ENCODE assay signal across 10 cellular contexts in genomic region chrX:41491267-41492004, GRCh38. TPM values are rescaled to one million over a fixed set of nuclear protein-coding genes. Genes with fewer than 3 reads are reported as not detected.
DNase-seq lines count a peak whose midpoint lies in the region; ATAC-seq, FAIRE-seq and TF ChIP-seq lines count a peak whose summit lies in the region.
"Had no signal": no experiment of that assay in that cellular context is flagged by ENCODE, and none has a peak within 500 bp of the region (broad histone marks: within the 10 kb centered on the region; RNA-seq: fewer than 3 reads in every experiment).

No MANE protein-coding gene starts in this region.

- WGBS in heart left ventricle, 4 donors = 35 to 53% (median 50%) methylated on average over 12 of the region's 12 CpGs

- H3K27me3 ChIP-seq in heart left ventricle = peaks cover 0 to 16% (median 0%) of the 10 kb centered on the region in 9 donors
- H3K27me3 ChIP-seq in left ventricle myocardium inferior (ENCODE audit: low read depth) = no peaks in the 10 kb centered on the region

- ATAC-seq in heart left ventricle (peak in 3 of 4 donors; percentile 45 to 60 (median 52)), SK-N-SH treated with all-trans-retinoic acid at 6 μM for 48 hours (peak; percentile 93), HG02870 (IDR thresholded peaks at IDR 0.05; ENCODE audit: unreplicated experiment) (no peak)

- no peaks in the 10 kb centered on the region for H3K4me1 ChIP-seq in heart left ventricle
- no peaks in the 10 kb centered on the region for H3K4me1 ChIP-seq in left ventricle myocardium inferior

- no peak for TF ChIP-seq CTCF in heart left ventricle (IDR thresholded peaks at IDR 0.05)
- no peak for TF ChIP-seq CTCF in left ventricle myocardium inferior (IDR thresholded peaks at IDR 0.05; ENCODE audit: borderline replicate concordance)

- no peak for TF ChIP-seq POLR2A in heart left ventricle (IDR thresholded peaks at IDR 0.05)

- H3K27ac ChIP-seq in heart left ventricle (no peak overlapping the region), left ventricle myocardium inferior (replicated peaks) (no peak overlapping the region)

- H3K9me3 ChIP-seq in heart left ventricle (peaks cover 0 to 7% (median 0%) of the 10 kb centered on the region in 12 donors), left ventricle myocardium inferior (replicated peaks) (no peaks in the 10 kb centered on the region)

- no peak for FAIRE-seq in urothelium cell line (lab: Jason Lieb, UNC)

- intact Hi-C loops in heart left ventricle (cut with DNase I) (no loop called here), left ventricle myocardium inferior (cut with micrococcal nuclease) (no loop called here)

- DNase-seq in heart left ventricle (no peak), left ventricle myocardium inferior (no peak), hepatic stellate cell (ENCODE audit: low spot score) (peak; percentile 60), urothelium cell line (ENCODE audit: low spot score) (peak; percentile 68), DMS153 treated with DMSO at 0.1 percent for 48 hours (lab: John Stamatoyannopoulos, UW; ENCODE audit: unreplicated experiment) (no peak)
- no peak for DNase-seq in activated CD8-positive, alpha-beta memory T cell treated with anti-CD3 and anti-CD28 coated beads, Interleukin-2, amount 50 U/mL, for 4 hours
- DNase-seq: CD4-positive, CD25-positive, alpha-beta regulatory T cell had no signal

- H3K36me3 ChIP-seq in heart left ventricle (no peaks in the 10 kb centered on the region), left ventricle myocardium inferior (no peaks in the 10 kb centered on the region)

- H3K4me3 ChIP-seq in heart left ventricle (no peak overlapping the region), left ventricle myocardium inferior (no peak overlapping the region)

TF ChIP-seq in SK-N-SH treated with all-trans-retinoic acid at 6 μM for 48 hours, 23 proteins besides CTCF, POLR2A, EP300 and RAD21:
- TF ChIP-seq TOX (CRISPR knock-in tag; IDR thresholded peaks at IDR 0.05; ENCODE audit: borderline replicate concordance) (no peak), ZFP30 (CRISPR knock-in tag; IDR thresholded peaks at IDR 0.05) (no peak), BACH2 (CRISPR knock-in tag; IDR thresholded peaks at IDR 0.05; ENCODE audit: borderline replicate concordance) (no peak), CSRNP3 (CRISPR knock-in tag; IDR thresholded peaks at IDR 0.05) (no peak), ZNF70 (CRISPR knock-in tag; IDR thresholded peaks at IDR 0.05) (no peak), CSDC2 (CRISPR knock-in tag; IDR thresholded peaks at IDR 0.05) (no peak), ZC3H10 (CRISPR knock-in tag; IDR thresholded peaks at IDR 0.05) (no peak), CREB5 (CRISPR knock-in tag; IDR thresholded peaks at IDR 0.05; ENCODE audit: low read depth) (no peak)
TF ChIP-seq in SK-N-SH treated with all-trans-retinoic acid at 6 μM for 48 hours: peak in this region for 0.

RNA-seq across cellular contexts. Expression of gene NYX, which starts 44.3 kb away (rescaled TPM):
- total RNA-seq in heart left ventricle = not detected
- not detected for polyA plus RNA-seq in heart left ventricle
- total RNA-seq in left ventricle myocardium inferior = not detected
- polyA plus RNA-seq: CD4-positive, CD25-positive, alpha-beta regulatory T cell; neural cell had no signal

Comparison
In these comparisons a context has a peak if more than half of its experiments do, and no peak if none do; other contexts are left out.
1. DNase-seq: peak in hepatic stellate cell (single experiment) and urothelium cell line (single experiment); none in heart left ventricle (0 of 5), left ventricle myocardium inferior (single experiment), activated CD8-positive, alpha-beta memory T cell treated with anti-CD3 and anti-CD28 coated beads, Interleukin-2, amount 50 U/mL, for 4 hours (single experiment) and DMS153 treated with DMSO at 0.1 percent for 48 hours (single experiment).